Comparison of ENCODE assay signal across 1 cellular context in the genomic region with DNA sequence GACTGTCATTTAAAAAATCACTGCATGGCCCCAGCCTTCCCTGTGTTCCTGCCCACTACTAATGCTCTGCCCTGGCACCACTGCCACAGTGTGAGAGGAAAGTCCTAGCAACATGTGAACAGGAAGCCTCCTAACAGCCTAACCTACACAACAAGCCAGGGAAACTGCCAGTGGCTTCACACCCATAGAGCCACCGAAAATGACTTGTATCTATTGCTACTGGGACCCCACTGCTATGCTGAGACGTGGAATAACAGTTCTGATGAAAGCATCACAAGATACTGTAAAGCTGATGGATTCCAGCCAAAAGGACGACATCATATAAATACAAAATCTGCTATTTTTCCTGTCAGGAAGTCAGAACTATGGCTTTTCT.
TF ChIP-seq lines count a peak whose summit lies in the region.

No MANE protein-coding gene starts in this region.

TF ChIP-seq in H1, 55 proteins besides CTCF, POLR2A, EP300 and RAD21 (continued from another document):
- TF ChIP-seq HDAC2 (IDR thresholded peaks at IDR 0.05; ENCODE audit: borderline replicate concordance in 1 of 2, low read depth in 2 of 2, low read length in 2 of 2): no peak
- no peak for TF ChIP-seq SIN3A (conservative IDR thresholded peaks at IDR 0.05 in 1 of 2, IDR thresholded peaks at IDR 0.05 in 1 of 2; ENCODE audit: low read depth in 1 of 2, low read length in 2 of 2)
- TF ChIP-seq SUZ12 (IDR thresholded peaks at IDR 0.05; ENCODE audit: low read length): no peak
